1 cellular context compared by ENCODE assay signal in the genomic region with DNA sequence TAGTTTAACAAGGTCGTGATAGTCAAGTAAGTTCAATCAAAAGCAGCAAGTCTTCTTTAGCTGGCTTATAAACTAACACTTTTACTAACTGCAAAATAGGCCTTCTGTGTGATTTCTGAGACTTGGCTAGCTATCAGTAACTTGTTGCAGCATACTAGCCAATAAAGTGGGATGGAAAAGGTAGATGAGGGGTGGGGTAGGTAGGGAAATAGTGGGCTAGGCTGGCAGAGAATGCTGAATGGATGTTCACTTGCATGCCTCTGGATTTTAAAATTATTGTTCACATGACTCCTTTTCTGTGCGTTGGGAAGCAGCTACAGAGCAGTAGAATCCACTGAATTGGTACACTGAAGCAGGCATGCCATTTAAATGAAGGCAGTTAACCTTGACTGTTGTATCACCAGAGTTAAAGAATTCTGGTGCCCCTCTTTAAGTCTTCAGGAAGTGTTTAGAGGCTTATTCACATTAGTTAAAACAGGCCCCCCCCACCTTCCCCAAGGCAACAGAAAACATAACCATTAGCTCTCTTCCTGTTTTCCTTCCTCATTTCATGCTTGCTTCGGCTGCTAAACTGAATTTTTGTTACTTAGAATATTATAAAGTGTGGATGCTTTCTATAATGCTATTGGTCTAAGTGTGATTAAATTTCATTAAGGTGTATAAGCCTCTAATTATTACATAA.
TF ChIP-seq lines count a peak whose summit lies in the region.

No MANE protein-coding gene starts in this region.

TF ChIP-seq in K562, 482 proteins besides CTCF, POLR2A, EP300 and RAD21:
- TF ChIP-seq ARHGAP35 (IDR thresholded peaks at IDR 0.05; ENCODE audit: partially characterized antibody) (no peak), SUPT5H (IDR thresholded peaks at IDR 0.05) (peak; percentile 60; the same call in 1 of the 2 replicates)
